In the genomic region with DNA sequence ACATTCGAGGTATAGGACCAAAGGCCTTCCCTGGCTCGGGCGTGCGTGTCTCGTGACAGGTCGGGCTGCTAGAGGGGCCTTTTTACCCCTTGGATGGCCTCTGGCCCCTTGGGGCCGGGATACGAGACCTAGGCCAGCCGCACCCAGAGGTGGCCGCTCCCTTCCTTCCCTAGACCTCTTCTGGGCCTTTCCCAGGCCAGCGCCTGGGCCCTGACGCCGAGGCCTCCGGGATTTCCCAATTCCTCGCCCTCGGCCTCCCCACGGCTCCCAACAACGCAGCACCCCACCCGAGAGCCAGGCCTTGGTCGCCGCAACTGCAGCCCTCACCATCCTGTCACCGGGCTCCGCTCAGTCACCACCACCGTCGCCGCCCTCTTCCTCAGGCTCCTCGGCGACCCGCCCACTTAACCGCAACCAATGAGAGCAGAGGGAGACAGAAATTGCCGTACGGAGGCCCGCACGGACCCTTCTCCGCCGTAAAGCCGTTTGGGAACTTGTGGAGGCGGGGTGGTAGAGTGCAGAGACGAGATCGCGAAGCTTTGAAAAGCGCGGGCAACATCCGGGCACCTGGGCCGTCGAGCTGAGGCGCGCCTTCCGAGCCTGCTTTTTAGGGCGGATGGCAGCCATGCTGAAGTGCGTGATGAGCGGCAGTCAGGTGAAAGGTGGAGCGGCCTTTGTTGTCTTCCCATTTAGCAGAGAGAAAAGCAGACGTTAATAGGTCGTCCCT, we compare ENCODE assay signal across 1 cellular context.
TF ChIP-seq lines count a peak whose summit lies in the region.

A gene (plus strand): TSS at position 610 of the 727 bp plus-strand sequence. CDS start 7 bp downstream, at position 617.
A gene (minus strand): TSS at position 390 of the 727 bp plus-strand sequence. CDS start 60 bp downstream, at position 330.

TF ChIP-seq in HepG2, 621 proteins besides CTCF, POLR2A, EP300 and RAD21 (continued from another document and continues in another):
- TF ChIP-seq, protein P1, sequence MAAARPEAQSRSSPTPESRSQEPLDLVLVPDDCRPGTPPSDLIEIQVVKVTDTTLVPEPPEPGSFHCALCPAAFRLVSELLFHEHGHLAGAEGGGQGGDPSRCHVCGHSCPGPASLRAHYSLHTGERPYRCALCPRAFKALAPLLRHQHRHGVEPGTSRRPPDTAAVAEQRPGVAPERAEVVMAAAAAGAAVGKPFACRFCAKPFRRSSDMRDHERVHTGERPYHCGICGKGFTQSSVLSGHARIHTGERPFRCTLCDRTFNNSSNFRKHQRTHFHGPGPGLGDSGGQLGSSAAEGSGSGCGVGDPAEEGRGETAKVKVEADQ (CRISPR knock-in tag; IDR thresholded peaks at IDR 0.05; ENCODE audit: borderline replicate concordance): peak; percentile 93; the same call in 1 of the 2 replicates
- TF ChIP-seq, protein P2, sequence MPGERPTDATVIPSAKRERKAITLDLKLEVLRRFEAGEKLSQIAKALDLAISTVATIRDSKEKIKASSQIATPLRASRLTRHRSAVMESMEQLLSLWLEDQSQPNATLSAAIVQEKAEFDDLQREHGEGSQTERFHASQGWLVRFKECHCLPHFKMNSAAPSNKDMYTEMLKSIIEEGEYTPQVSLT (CRISPR knock-in tag; IDR thresholded peaks at IDR 0.05; ENCODE audit: borderline replicate concordance, low read depth): no peak
- TF ChIP-seq, protein P3, sequence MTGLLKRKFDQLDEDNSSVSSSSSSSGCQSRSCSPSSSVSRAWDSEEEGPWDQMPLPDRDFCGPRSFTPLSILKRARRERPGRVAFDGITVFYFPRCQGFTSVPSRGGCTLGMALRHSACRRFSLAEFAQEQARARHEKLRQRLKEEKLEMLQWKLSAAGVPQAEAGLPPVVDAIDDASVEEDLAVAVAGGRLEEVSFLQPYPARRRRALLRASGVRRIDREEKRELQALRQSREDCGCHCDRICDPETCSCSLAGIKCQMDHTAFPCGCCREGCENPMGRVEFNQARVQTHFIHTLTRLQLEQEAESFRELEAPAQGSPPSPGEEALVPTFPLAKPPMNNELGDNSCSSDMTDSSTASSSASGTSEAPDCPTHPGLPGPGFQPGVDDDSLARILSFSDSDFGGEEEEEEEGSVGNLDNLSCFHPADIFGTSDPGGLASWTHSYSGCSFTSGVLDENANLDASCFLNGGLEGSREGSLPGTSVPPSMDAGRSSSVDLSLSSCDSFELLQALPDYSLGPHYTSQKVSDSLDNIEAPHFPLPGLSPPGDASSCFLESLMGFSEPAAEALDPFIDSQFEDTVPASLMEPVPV (CRISPR knock-in tag; IDR thresholded peaks at IDR 0.05): peak; percentile 99
- TF ChIP-seq, protein P4, sequence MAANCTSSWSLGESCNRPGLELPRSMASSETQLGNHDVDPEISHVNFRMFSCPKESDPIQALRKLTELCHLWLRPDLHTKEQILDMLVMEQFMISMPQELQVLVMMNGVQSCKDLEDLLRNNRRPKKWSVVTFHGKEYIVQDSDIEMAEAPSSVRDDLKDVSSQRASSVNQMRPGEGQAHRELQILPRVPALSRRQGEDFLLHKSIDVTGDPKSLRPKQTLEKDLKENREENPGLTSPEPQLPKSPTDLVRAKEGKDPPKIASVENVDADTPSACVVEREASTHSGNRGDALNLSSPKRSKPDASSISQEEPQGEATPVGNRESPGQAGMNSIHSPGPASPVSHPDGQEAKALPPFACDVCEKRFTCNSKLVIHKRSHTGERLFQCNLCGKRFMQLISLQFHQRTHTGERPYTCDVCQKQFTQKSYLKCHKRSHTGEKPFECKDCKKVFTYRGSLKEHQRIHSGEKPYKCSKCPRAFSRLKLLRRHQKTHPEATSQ (CRISPR knock-in tag; IDR thresholded peaks at IDR 0.05; ENCODE audit: borderline replicate concordance): peak; percentile 97
- 0 out of 2 replicates have a peak, but pooled peaks have one; percentile 39 for TF ChIP-seq MAZ (IDR thresholded peaks at IDR 0.05; ENCODE audit: borderline replicate concordance, low read depth, low read length)
- peak; percentile 91 for TF ChIP-seq MAZ (CRISPR knock-in tag; IDR thresholded peaks at IDR 0.05; ENCODE audit: low read depth)
- TF ChIP-seq RAD51 (IDR thresholded peaks at IDR 0.05; ENCODE audit: borderline replicate concordance): no peak
- peak; percentile 83; the same call in 1 of the 2 replicates for TF ChIP-seq ZNF441 (CRISPR knock-in tag; IDR thresholded peaks at IDR 0.05; ENCODE audit: borderline replicate concordance)
- TF ChIP-seq, protein P5, sequence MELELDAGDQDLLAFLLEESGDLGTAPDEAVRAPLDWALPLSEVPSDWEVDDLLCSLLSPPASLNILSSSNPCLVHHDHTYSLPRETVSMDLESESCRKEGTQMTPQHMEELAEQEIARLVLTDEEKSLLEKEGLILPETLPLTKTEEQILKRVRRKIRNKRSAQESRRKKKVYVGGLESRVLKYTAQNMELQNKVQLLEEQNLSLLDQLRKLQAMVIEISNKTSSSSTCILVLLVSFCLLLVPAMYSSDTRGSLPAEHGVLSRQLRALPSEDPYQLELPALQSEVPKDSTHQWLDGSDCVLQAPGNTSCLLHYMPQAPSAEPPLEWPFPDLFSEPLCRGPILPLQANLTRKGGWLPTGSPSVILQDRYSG (CRISPR knock-in tag; IDR thresholded peaks at IDR 0.05): peak; percentile 82; the same call in 1 of the 2 replicates
- no peak for TF ChIP-seq MATR3 (CRISPR knock-in tag; IDR thresholded peaks at IDR 0.05)
- TF ChIP-seq ZNF598 (CRISPR knock-in tag; IDR thresholded peaks at IDR 0.05; ENCODE audit: borderline replicate concordance): peak; percentile 92; the same call in 1 of the 2 replicates
- TF ChIP-seq ASH2L (IDR thresholded peaks at IDR 0.05; ENCODE audit: insufficient read length, low read depth, low read length): peak; percentile 87
- peak; percentile 53 for TF ChIP-seq SOX5 (CRISPR knock-in tag; IDR thresholded peaks at IDR 0.05; ENCODE audit: borderline replicate concordance)
- peak; percentile 81; the same call in 1 of the 2 replicates for TF ChIP-seq ZFYVE20 (CRISPR knock-in tag; IDR thresholded peaks at IDR 0.05; ENCODE audit: borderline replicate concordance, low read depth)
- peak; percentile 48; the same call in 1 of the 2 replicates for TF ChIP-seq ZNF746 (CRISPR knock-in tag; IDR thresholded peaks at IDR 0.05)
- peak; percentile 98 for TF ChIP-seq ZNF883 (CRISPR knock-in tag; IDR thresholded peaks at IDR 0.05; ENCODE audit: not compliant biosample characterization)
- no peak for TF ChIP-seq RORA (CRISPR knock-in tag; IDR thresholded peaks at IDR 0.05)
- TF ChIP-seq, protein P6, sequence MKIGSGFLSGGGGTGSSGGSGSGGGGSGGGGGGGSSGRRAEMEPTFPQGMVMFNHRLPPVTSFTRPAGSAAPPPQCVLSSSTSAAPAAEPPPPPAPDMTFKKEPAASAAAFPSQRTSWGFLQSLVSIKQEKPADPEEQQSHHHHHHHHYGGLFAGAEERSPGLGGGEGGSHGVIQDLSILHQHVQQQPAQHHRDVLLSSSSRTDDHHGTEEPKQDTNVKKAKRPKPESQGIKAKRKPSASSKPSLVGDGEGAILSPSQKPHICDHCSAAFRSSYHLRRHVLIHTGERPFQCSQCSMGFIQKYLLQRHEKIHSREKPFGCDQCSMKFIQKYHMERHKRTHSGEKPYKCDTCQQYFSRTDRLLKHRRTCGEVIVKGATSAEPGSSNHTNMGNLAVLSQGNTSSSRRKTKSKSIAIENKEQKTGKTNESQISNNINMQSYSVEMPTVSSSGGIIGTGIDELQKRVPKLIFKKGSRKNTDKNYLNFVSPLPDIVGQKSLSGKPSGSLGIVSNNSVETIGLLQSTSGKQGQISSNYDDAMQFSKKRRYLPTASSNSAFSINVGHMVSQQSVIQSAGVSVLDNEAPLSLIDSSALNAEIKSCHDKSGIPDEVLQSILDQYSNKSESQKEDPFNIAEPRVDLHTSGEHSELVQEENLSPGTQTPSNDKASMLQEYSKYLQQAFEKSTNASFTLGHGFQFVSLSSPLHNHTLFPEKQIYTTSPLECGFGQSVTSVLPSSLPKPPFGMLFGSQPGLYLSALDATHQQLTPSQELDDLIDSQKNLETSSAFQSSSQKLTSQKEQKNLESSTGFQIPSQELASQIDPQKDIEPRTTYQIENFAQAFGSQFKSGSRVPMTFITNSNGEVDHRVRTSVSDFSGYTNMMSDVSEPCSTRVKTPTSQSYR (CRISPR knock-in tag; IDR thresholded peaks at IDR 0.05; ENCODE audit: borderline replicate concordance): peak; percentile 76; the same call in 1 of the 2 replicates
- peak; percentile 98 for TF ChIP-seq SNAI1 (CRISPR knock-in tag; IDR thresholded peaks at IDR 0.05; ENCODE audit: borderline replicate concordance)
- TF ChIP-seq, protein P7, sequence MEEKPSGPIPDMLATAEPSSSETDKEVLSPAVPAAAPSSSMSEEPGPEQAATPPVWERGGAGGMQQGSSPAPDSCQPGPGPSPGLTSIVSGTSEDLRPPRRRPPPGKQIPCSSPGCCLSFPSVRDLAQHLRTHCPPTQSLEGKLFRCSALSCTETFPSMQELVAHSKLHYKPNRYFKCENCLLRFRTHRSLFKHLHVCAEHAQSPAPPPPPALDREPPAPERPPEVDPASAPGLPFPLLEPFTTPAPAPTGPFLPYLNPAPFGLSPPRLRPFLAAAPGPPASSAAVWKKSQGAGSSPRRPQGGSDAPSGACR (CRISPR knock-in tag; IDR thresholded peaks at IDR 0.05): peak; percentile 79
- 0 out of 2 replicates have a peak, but pooled peaks have one; percentile 23 for TF ChIP-seq ZNF850 (CRISPR knock-in tag; conservative IDR thresholded peaks at IDR 0.05)
- TF ChIP-seq ZNF235 (CRISPR knock-in tag; IDR thresholded peaks at IDR 0.05; ENCODE audit: borderline replicate concordance): peak; percentile 84; the same call in 1 of the 2 replicates
- peak; percentile 91; the same call in 1 of the 2 replicates for TF ChIP-seq KMT2B (CRISPR knock-in tag; IDR thresholded peaks at IDR 0.05)
- TF ChIP-seq MAFK (conservative IDR thresholded peaks at IDR 0.05 in 1 of 2, IDR thresholded peaks at IDR 0.05 in 1 of 2; ENCODE audit: low read length in 2 of 2): no peak
- peak; percentile 82 for TF ChIP-seq ARNTL (CRISPR knock-in tag; IDR thresholded peaks at IDR 0.05)
- TF ChIP-seq, protein P8, sequence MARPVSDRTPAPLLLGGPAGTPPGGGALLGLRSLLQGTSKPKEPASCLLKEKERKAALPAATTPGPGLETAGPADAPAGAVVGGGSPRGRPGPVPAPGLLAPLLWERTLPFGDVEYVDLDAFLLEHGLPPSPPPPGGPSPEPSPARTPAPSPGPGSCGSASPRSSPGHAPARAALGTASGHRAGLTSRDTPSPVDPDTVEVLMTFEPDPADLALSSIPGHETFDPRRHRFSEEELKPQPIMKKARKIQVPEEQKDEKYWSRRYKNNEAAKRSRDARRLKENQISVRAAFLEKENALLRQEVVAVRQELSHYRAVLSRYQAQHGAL (CRISPR knock-in tag; IDR thresholded peaks at IDR 0.05; ENCODE audit: not compliant biosample characterization): no peak
- no peak; the same call in 1 of the 2 replicates for TF ChIP-seq ZNF569 (CRISPR knock-in tag; IDR thresholded peaks at IDR 0.05; ENCODE audit: borderline replicate concordance)
- TF ChIP-seq PAF1 (CRISPR knock-in tag; IDR thresholded peaks at IDR 0.05): no peak
- TF ChIP-seq ZNF451 (CRISPR knock-in tag; IDR thresholded peaks at IDR 0.05): 0 out of 2 replicates have a peak, but pooled peaks have one; percentile 64
- TF ChIP-seq, protein P9, sequence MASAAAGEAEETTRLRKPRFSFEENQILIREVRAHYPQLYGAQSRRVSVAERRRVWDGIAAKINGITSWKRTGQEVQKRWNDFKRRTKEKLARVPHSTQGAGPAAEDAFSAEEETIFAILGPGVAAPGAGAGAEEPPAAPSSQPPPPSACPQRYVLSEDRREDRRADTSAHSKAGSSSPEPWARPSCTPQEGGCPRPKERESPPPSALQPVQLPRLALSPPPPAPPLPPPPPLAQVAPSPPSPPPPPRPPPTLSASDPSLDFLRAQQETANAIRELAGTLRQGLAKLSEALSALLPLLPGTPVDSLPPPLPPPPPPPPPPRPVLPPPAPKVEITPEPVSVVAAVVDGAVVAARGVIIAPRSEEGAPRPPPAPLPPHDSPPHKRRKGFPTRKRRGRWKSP (CRISPR knock-in tag; IDR thresholded peaks at IDR 0.05): peak; percentile 91
- no peak; the same call in none of the 2 replicates for TF ChIP-seq MED1 (CRISPR knock-in tag; IDR thresholded peaks at IDR 0.05)
- peak; percentile 96 for TF ChIP-seq NFATC3 (CRISPR knock-in tag; IDR thresholded peaks at IDR 0.05)
- TF ChIP-seq, protein P10, sequence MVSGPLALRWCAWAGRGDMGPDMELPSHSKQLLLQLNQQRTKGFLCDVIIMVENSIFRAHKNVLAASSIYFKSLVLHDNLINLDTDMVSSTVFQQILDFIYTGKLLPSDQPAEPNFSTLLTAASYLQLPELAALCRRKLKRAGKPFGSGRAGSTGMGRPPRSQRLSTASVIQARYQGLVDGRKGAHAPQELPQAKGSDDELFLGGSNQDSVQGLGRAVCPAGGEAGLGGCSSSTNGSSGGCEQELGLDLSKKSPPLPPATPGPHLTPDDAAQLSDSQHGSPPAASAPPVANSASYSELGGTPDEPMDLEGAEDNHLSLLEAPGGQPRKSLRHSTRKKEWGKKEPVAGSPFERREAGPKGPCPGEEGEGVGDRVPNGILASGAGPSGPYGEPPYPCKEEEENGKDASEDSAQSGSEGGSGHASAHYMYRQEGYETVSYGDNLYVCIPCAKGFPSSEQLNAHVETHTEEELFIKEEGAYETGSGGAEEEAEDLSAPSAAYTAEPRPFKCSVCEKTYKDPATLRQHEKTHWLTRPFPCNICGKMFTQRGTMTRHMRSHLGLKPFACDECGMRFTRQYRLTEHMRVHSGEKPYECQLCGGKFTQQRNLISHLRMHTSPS (CRISPR knock-in tag; IDR thresholded peaks at IDR 0.05; ENCODE audit: low read depth): no peak
- TF ChIP-seq, protein P11, sequence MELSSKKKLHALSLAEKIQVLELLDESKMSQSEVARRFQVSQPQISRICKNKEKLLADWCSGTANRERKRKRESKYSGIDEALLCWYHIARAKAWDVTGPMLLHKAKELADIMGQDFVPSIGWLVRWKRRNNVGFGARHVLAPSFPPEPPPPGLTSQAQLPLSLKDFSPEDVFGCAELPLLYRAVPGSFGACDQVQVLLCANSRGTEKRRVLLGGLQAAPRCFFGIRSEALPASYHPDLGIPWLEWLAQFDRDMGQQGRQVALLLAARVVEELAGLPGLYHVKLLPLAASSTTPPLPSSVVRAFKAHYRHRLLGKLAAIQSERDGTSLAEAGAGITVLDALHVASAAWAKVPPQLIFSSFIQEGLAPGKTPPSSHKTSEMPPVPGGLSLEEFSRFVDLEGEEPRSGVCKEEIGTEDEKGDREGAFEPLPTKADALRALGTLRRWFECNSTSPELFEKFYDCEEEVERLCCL (CRISPR knock-in tag; IDR thresholded peaks at IDR 0.05; ENCODE audit: borderline replicate concordance): peak; percentile 97; the same call in 1 of the 2 replicates
- peak; percentile 94 for TF ChIP-seq SMYD3 (CRISPR knock-in tag; IDR thresholded peaks at IDR 0.05)
